ENCODE assay signal across 23 cellular contexts in genomic region chr12:49766115-49766455, GRCh38. TPM values are rescaled to one million over a fixed set of nuclear protein-coding genes. Genes with fewer than 3 reads are reported as not detected.
DNase-seq lines count a peak whose midpoint lies in the region; ATAC-seq lines count a peak whose summit lies in the region.
"Had no signal": no experiment of that assay in that cellular context is flagged by ENCODE, and none has a peak within 500 bp of the region (broad histone marks: within the 10 kb centered on the region; RNA-seq: fewer than 3 reads in every experiment).

No MANE protein-coding gene starts in this region.

- peaks cover 27% of the 10 kb centered on the region for H3K36me3 ChIP-seq in CD4-positive, alpha-beta memory T cell (ENCODE audit: insufficient read depth, low read length)

- DNase-seq in activated CD8-positive, alpha-beta memory T cell treated with anti-CD3 and anti-CD28 coated beads for 24 hours, result peak; percentile 52
- no peak for DNase-seq in activated CD8-positive, alpha-beta memory T cell treated with anti-CD3 and anti-CD28 coated beads, Interleukin-2, amount 50 U/mL, for 48 hours
- no peak for DNase-seq in CD4-positive, alpha-beta memory T cell
- no peak for DNase-seq in activated naive CD8-positive, alpha-beta T cell treated with anti-CD3 and anti-CD28 coated beads for 36 hours
- DNase-seq in left lobe of liver (ENCODE audit: low spot score), result no peak
- DNase-seq in T-cell, result no peak
- DNase-seq: BE2C, Caco-2, DMS 273 treated with DMSO at 0.1 percent for 48 hours, DMS79 treated with DMSO at 0.1 percent for 48 hours, GM23248, NCI-H1105, NCI-H146, NCI-H2029, NCI-H226, NCI-H510A treated with DMSO at 0.1 percent for 48 hours, NCI-H748 treated with DMSO at 0.1 percent for 48 hours had no signal

- no peaks in the 10 kb centered on the region for H3K27me3 ChIP-seq in CD4-positive, alpha-beta memory T cell (ENCODE audit: insufficient read depth, low read length)
- H3K27me3 ChIP-seq: BE2C had no signal

- peak overlapping the region in 5 of 7 donors; percentile 4 to 94 (median 74) for H3K27ac Mint-ChIP-seq in CD4-positive, alpha-beta memory T cell
- peak overlapping the region; percentile 39 for H3K27ac Mint-ChIP-seq in activated naive CD8-positive, alpha-beta T cell treated with anti-CD3 and anti-CD28 coated beads for 36 hours
- H3K27ac Mint-ChIP-seq in T-cell, result peak overlapping the region in 1 of 2 donors; percentile 14

- H3K9me3 Mint-ChIP-seq in CD4-positive, alpha-beta memory T cell, result no peaks in the 10 kb centered on the region
- no peaks in the 10 kb centered on the region for H3K9me3 Mint-ChIP-seq in activated naive CD8-positive, alpha-beta T cell treated with anti-CD3 and anti-CD28 coated beads for 36 hours
- no peaks in the 10 kb centered on the region for H3K9me3 Mint-ChIP-seq in T-cell

- H3K27me3 Mint-ChIP-seq in CD4-positive, alpha-beta memory T cell, result no peaks in the 10 kb centered on the region
- H3K27me3 Mint-ChIP-seq in activated naive CD8-positive, alpha-beta T cell treated with anti-CD3 and anti-CD28 coated beads for 36 hours, result no peaks in the 10 kb centered on the region
- no peaks in the 10 kb centered on the region for H3K27me3 Mint-ChIP-seq in T-cell

- no peak overlapping the region for H3K4me3 ChIP-seq in CD4-positive, alpha-beta memory T cell (ENCODE audit: low read length in 2 of 2)
- H3K4me3 ChIP-seq: A549, GM23248, HAP-1 had no signal

- peaks cover 21 to 45% of the 10 kb centered on the region in 2 donors for H3K36me3 Mint-ChIP-seq in CD4-positive, alpha-beta memory T cell
- H3K36me3 Mint-ChIP-seq in activated naive CD8-positive, alpha-beta T cell treated with anti-CD3 and anti-CD28 coated beads for 36 hours, result peaks cover 36% of the 10 kb centered on the region
- peaks cover 38% of the 10 kb centered on the region for H3K36me3 Mint-ChIP-seq in T-cell

- intact Hi-C loops in CD4-positive, alpha-beta memory T cell (cut with micrococcal nuclease), result no loop called here

- ATAC-seq in left lobe of liver (peak; percentile 4), T-cell (replicated peaks in 1 of 4) (no peak), GM21737 (IDR thresholded peaks at IDR 0.05; ENCODE audit: unreplicated experiment) (no peak), GM19328 (IDR thresholded peaks at IDR 0.05; ENCODE audit: unreplicated experiment) (no peak)
- ATAC-seq: Panc1 had no signal

- peak overlapping the region in 1 of 8 donors; percentile 46 for H3K4me3 Mint-ChIP-seq in CD4-positive, alpha-beta memory T cell
- H3K4me3 Mint-ChIP-seq in activated naive CD8-positive, alpha-beta T cell treated with anti-CD3 and anti-CD28 coated beads for 36 hours, result no peak overlapping the region
- no peak overlapping the region for H3K4me3 Mint-ChIP-seq in T-cell

- peaks cover 59% of the 10 kb centered on the region for H3K4me1 ChIP-seq in CD4-positive, alpha-beta memory T cell (ENCODE audit: insufficient read depth, low read length)
- H3K4me1 ChIP-seq: A549, BE2C, Caco-2, HAP-1 had no signal

- H3K9me3 ChIP-seq in CD4-positive, alpha-beta memory T cell (ENCODE audit: control insufficient read depth in 1 of 2, low read length in 2 of 2), result no peaks in the 10 kb centered on the region
- H3K9me3 ChIP-seq: A549, BE2C, Caco-2, HAP-1 had no signal

- H3K4me1 Mint-ChIP-seq in CD4-positive, alpha-beta memory T cell, result peaks cover 48 to 63% (median 55%) of the 10 kb centered on the region in 4 donors
- peaks cover 53% of the 10 kb centered on the region for H3K4me1 Mint-ChIP-seq in activated naive CD8-positive, alpha-beta T cell treated with anti-CD3 and anti-CD28 coated beads for 36 hours
- H3K4me1 Mint-ChIP-seq in T-cell, result peaks cover 56 to 63% (median 59%) of the 10 kb centered on the region in 3 donors

- no peak overlapping the region for H3K27ac ChIP-seq in CD4-positive, alpha-beta memory T cell (ENCODE audit: low read depth, low read length)
- H3K27ac ChIP-seq: A549, GM23248, KMS-11 had no signal

- CTCF ChIA-PET in CD4-positive, alpha-beta memory T cell (lab: Charles Lee; ENCODE audit: partially characterized antibody), result interaction anchor here (2.8 to 6.8 kb wide), 2 partner anchors 12 to 25 kb away, joined by 16 to 76 read pairs; partner anchors contain the start of gene TMBIM6
- CTCF ChIA-PET in T-cell (lab: Charles Lee), result interaction anchor here in 1 of 2 donors (1.2 kb wide), 1 partner anchor 25 kb away, joined by 4 read pairs; the partner anchor contains the start of gene TMBIM6

- POLR2A ChIA-PET in CD4-positive, alpha-beta memory T cell (lab: Charles Lee; ENCODE audit: partially characterized antibody), result interaction anchor here (1.9 to 11.4 kb wide), 2 partner anchors 25 to 77 kb away, joined by 7 to 107 read pairs; partner anchors contain the start of genes BCDIN3D and TMBIM6
- POLR2A ChIA-PET in T-cell (lab: Charles Lee), result interaction anchor here in 1 of 2 donors (0.7 kb wide), 1 partner anchor 221 kb away, joined by 3 read pairs; no protein-coding TSS in a partner anchor

RNA-seq across cellular contexts. Expression of gene TMBIM6, which starts 24.7 kb away (rescaled TPM):
- total RNA-seq in CD4-positive, alpha-beta memory T cell, result 100 to 1,000 TPM; 421 to 431 TPM
- 1,000 to 10,000 TPM in 1 of 2 donors, 100 to 1,000 TPM in 1; 878 to 2,112 TPM for polyA plus RNA-seq in CD4-positive, alpha-beta memory T cell
- 100 to 1,000 TPM; 400 to 410 TPM for total RNA-seq in activated naive CD8-positive, alpha-beta T cell treated with anti-CD3 and anti-CD28 coated beads for 36 hours
- 1,081 TPM for total RNA-seq in left lobe of liver
- total RNA-seq in T-cell, result 100 to 1,000 TPM; 333 to 426 (median 401) TPM

RNA-seq across cellular contexts. Expression of gene FMNL3, which starts 58.9 kb away (rescaled TPM):
- 10 to 100 TPM; 27.9 to 28.1 TPM for total RNA-seq in CD4-positive, alpha-beta memory T cell
- 1 to 10 TPM; 3.9 to 6.1 TPM for polyA plus RNA-seq in CD4-positive, alpha-beta memory T cell
- total RNA-seq in activated naive CD8-positive, alpha-beta T cell treated with anti-CD3 and anti-CD28 coated beads for 36 hours, result 10 to 100 TPM; 20.3 to 22.3 TPM
- total RNA-seq in left lobe of liver (3.1 TPM), T-cell (10 to 100 TPM; 34.2 to 45.5 (median 41.1) TPM)
